ENCODE assay signal across 1 cellular context in genomic region chr9:69190866-69191672, GRCh38.
TF ChIP-seq lines count a peak whose summit lies in the region.

No MANE protein-coding gene starts in this region.

TF ChIP-seq in HepG2, 621 proteins besides CTCF, POLR2A, EP300 and RAD21:
- TF ChIP-seq ZNF691 (CRISPR knock-in tag; IDR thresholded peaks at IDR 0.05; ENCODE audit: borderline replicate concordance, low read depth) (no peak), HIC2 (CRISPR knock-in tag; IDR thresholded peaks at IDR 0.05; ENCODE audit: low read depth) (no peak), ZNF674 (CRISPR knock-in tag; IDR thresholded peaks at IDR 0.05; ENCODE audit: low read depth) (no peak), SOX5 (CRISPR knock-in tag; IDR thresholded peaks at IDR 0.05; ENCODE audit: borderline replicate concordance) (peak; percentile 32; the same call in 1 of the 2 replicates), GRHL1 (CRISPR knock-in tag; conservative IDR thresholded peaks at IDR 0.05) (no peak), MBD4 (IDR thresholded peaks at IDR 0.05; ENCODE audit: borderline replicate concordance, low read length) (no peak), SOX6 (IDR thresholded peaks at IDR 0.05) (no peak), SOX6 (CRISPR knock-in tag; IDR thresholded peaks at IDR 0.05) (peak; percentile 29; the same call in 1 of the 2 replicates), RBM22 (optimal IDR thresholded peaks at IDR 0.05; ENCODE audit: low read length) (peak; percentile 59), ZNF598 (CRISPR knock-in tag; IDR thresholded peaks at IDR 0.05; ENCODE audit: borderline replicate concordance) (no peak), GFI1 (CRISPR knock-in tag; IDR thresholded peaks at IDR 0.05; ENCODE audit: borderline replicate concordance) (no peak), ZNF678 (CRISPR knock-in tag; IDR thresholded peaks at IDR 0.05) (no peak), FLYWCH1 (CRISPR knock-in tag; IDR thresholded peaks at IDR 0.05) (no peak), MYNN (CRISPR knock-in tag; IDR thresholded peaks at IDR 0.05; ENCODE audit: low read depth) (no peak), SMAD3 (CRISPR knock-in tag; IDR thresholded peaks at IDR 0.05) (no peak), KLF16 (CRISPR knock-in tag; IDR thresholded peaks at IDR 0.05) (no peak), ZNF556 (CRISPR knock-in tag; IDR thresholded peaks at IDR 0.05; ENCODE audit: borderline replicate concordance) (no peak), ZNF883 (CRISPR knock-in tag; IDR thresholded peaks at IDR 0.05; ENCODE audit: not compliant biosample characterization) (no peak), FOXP4 (CRISPR knock-in tag; IDR thresholded peaks at IDR 0.05) (no peak), FOXK2 (IDR thresholded peaks at IDR 0.05) (no peak), ZBTB7B (CRISPR knock-in tag; IDR thresholded peaks at IDR 0.05) (no peak), MTF1 (CRISPR knock-in tag; IDR thresholded peaks at IDR 0.05) (no peak), CENPX (CRISPR knock-in tag; IDR thresholded peaks at IDR 0.05) (no peak), GATAD2A (CRISPR knock-in tag; IDR thresholded peaks at IDR 0.05) (no peak), ZNF740 (CRISPR knock-in tag; IDR thresholded peaks at IDR 0.05) (no peak), ZNF788 (CRISPR knock-in tag; IDR thresholded peaks at IDR 0.05; ENCODE audit: borderline replicate concordance) (no peak), GMEB1 (CRISPR knock-in tag; IDR thresholded peaks at IDR 0.05; ENCODE audit: borderline replicate concordance) (no peak), ZBTB25 (CRISPR knock-in tag; IDR thresholded peaks at IDR 0.05) (no peak), SOX13 (IDR thresholded peaks at IDR 0.05) (no peak), SOX13 (CRISPR knock-in tag; conservative IDR thresholded peaks at IDR 0.05 in 1 of 2, IDR thresholded peaks at IDR 0.05 in 1 of 2) (peak in 1 of 2 experiments; percentile 58; a peak in 2 of 4 replicates), ZNF768 (CRISPR knock-in tag; IDR thresholded peaks at IDR 0.05) (no peak), HHEX (CRISPR knock-in tag; IDR thresholded peaks at IDR 0.05) (no peak)
